In genomic region chr12:90013409-90013808, GRCh38 we compare ENCODE assay signal across 9 cellular contexts.
DNase-seq lines count a peak whose midpoint lies in the region; ATAC-seq and TF ChIP-seq lines count a peak whose summit lies in the region.
"Had no signal": no experiment of that assay in that cellular context is flagged by ENCODE, and none has a peak within 500 bp of the region (broad histone marks: within the 10 kb centered on the region; RNA-seq: fewer than 3 reads in every experiment).

No MANE protein-coding gene starts in this region.

- no peaks in the 10 kb centered on the region for H3K27me3 Mint-ChIP-seq in activated T-helper 17 cell treated with anti-CD3 and anti-CD28 coated beads, Interleukin-2, amount 50 U/mL, for 72 hours

- H3K36me3 Mint-ChIP-seq in activated T-helper 17 cell treated with anti-CD3 and anti-CD28 coated beads, Interleukin-2, amount 50 U/mL, for 72 hours (ENCODE audit: low read depth) = no peaks in the 10 kb centered on the region

- in situ Hi-C loops in Panc1 (cut with HindIII; ENCODE audit: low pct_unique_long_range_greater_than_20kb, low sequenced_read_pairs) = no loop called here

- no peaks in the 10 kb centered on the region for H3K9me3 Mint-ChIP-seq in activated T-helper 17 cell treated with anti-CD3 and anti-CD28 coated beads, Interleukin-2, amount 50 U/mL, for 72 hours

- no peak overlapping the region for H3K27ac Mint-ChIP-seq in activated T-helper 17 cell treated with anti-CD3 and anti-CD28 coated beads, Interleukin-2, amount 50 U/mL, for 72 hours

- intact Hi-C loops in Panc1 (cut with micrococcal nuclease; ENCODE audit: unreplicated experiment) = no loop called here
- intact Hi-C loops in prostate gland (cut with DNase I) = no loop called here

- H3K4me3 Mint-ChIP-seq in activated T-helper 17 cell treated with anti-CD3 and anti-CD28 coated beads, Interleukin-2, amount 50 U/mL, for 72 hours = no peak overlapping the region

- H3K27ac ChIP-seq in Panc1 (ENCODE audit: low read length) (no peak overlapping the region), prostate gland (no peak overlapping the region)
- H3K27ac ChIP-seq: RWPE1 had no signal

- H3K4me1 ChIP-seq in Panc1 (ENCODE audit: control insufficient read depth, insufficient read depth, low read length) (no peaks in the 10 kb centered on the region), prostate gland (replicated peaks) (no peaks in the 10 kb centered on the region)

- POLR2A ChIA-PET in Panc1 (lab: Charles Lee) = interaction anchor here (0.5 kb wide), 1 partner anchor 58 kb away, joined by 4 read pairs; no protein-coding TSS in a partner anchor

- H3K27me3 ChIP-seq in Panc1 (ENCODE audit: control insufficient read depth, insufficient read depth, low read length) (no peaks in the 10 kb centered on the region), prostate gland (replicated peaks; ENCODE audit: insufficient read depth) (no peaks in the 10 kb centered on the region)

- DNase-seq in HFF-Myc (ENCODE audit: extremely low read depth, low read depth) = no peak
- peak; percentile 17 for DNase-seq in Panc1 (ENCODE audit: low read depth, low spot score)
- DNase-seq in myocyte (ENCODE audit: low read depth) = peak; percentile 40
- DNase-seq in prostate gland (ENCODE audit: low spot score) = no peak
- no peak for DNase-seq in cortex of kidney (lab: John Stamatoyannopoulos, UW)
- DNase-seq in stimulated activated naive CD4-positive, alpha-beta T cell treated with Interleukin-2 at 50 U/mL for 16 hours (lab: John Stamatoyannopoulos, UW) = no peak

- H3K36me3 ChIP-seq in Panc1 (ENCODE audit: control insufficient read depth, insufficient read depth, low read length) (no peaks in the 10 kb centered on the region), prostate gland (no peaks in the 10 kb centered on the region)

- no peaks in the 10 kb centered on the region for H3K9me3 ChIP-seq in Panc1 (ENCODE audit: control insufficient read depth, insufficient read depth, low read depth, low read length)
- H3K9me3 ChIP-seq in prostate gland = no peaks in the 10 kb centered on the region

- BruUV-seq in Panc1 (replicated peaks; lab: Mats Ljungman, UMichigan) = no TSS peak

- TF ChIP-seq POLR2A in prostate gland (IDR thresholded peaks at IDR 0.05) = no peak

- no peak overlapping the region for H3K4me3 ChIP-seq in GM12875 (ENCODE audit: low read depth, low read length)
- no peak overlapping the region for H3K4me3 ChIP-seq in HFF-Myc (replicated peaks; ENCODE audit: low read depth, low read length)
- H3K4me3 ChIP-seq in Panc1 (ENCODE audit: low read depth in 2 of 2, low read length in 2 of 2) = no peak overlapping the region
- no peak overlapping the region for H3K4me3 ChIP-seq in prostate gland

- no peak for ATAC-seq in Panc1
- ATAC-seq in activated T-helper 17 cell treated with anti-CD3 and anti-CD28 coated beads, Interleukin-2, amount 50 U/mL, for 72 hours (replicated peaks) = no peak

- CTCF ChIA-PET in Panc1 (lab: Charles Lee) = no interaction called here

- TF ChIP-seq CTCF in GM12875 (IDR thresholded peaks at IDR 0.05; ENCODE audit: borderline replicate concordance, insufficient read depth, low read depth, low read length) (peak; percentile 63), HFF-Myc (IDR thresholded peaks at IDR 0.05; ENCODE audit: low read depth, low read length, missing control alignments) (peak; percentile 27), Panc1 (IDR thresholded peaks at IDR 0.05) (peak; percentile 7; the same call in 1 of the 2 replicates), prostate gland (IDR thresholded peaks at IDR 0.05) (no peak)

- H3K4me1 Mint-ChIP-seq in activated T-helper 17 cell treated with anti-CD3 and anti-CD28 coated beads, Interleukin-2, amount 50 U/mL, for 72 hours = no peaks in the 10 kb centered on the region

Comparison
In these comparisons a context has a peak if more than half of its experiments do, and no peak if none do; other contexts are left out.
1. CTCF ChIP-seq: peak in GM12875 (single experiment), HFF-Myc (single experiment) and Panc1 (single experiment); none in prostate gland (0 of 4).
2. DNase-seq: peak in Panc1 (single experiment) and myocyte (single experiment); none in HFF-Myc (single experiment), prostate gland (single experiment), cortex of kidney (single experiment) and stimulated activated naive CD4-positive, alpha-beta T cell treated with Interleukin-2 at 50 U/mL for 16 hours (single experiment).